ENCODE assay signal across 18 cellular contexts in genomic region chr6:162157157-162157556, GRCh38.
DNase-seq lines count a peak whose midpoint lies in the region; ATAC-seq, FAIRE-seq and TF ChIP-seq lines count a peak whose summit lies in the region.
"Had no signal": no experiment of that assay in that cellular context is flagged by ENCODE, and none has a peak within 500 bp of the region (broad histone marks: within the 10 kb centered on the region; RNA-seq: fewer than 3 reads in every experiment).

No MANE protein-coding gene starts in this region.

- DNase-seq in pancreas: no peak
- no peak for DNase-seq in neuronal stem cell (ENCODE audit: low spot score)
- DNase-seq in trophoblast cell: no peak
- DNase-seq: activated CD4-positive, alpha-beta T cell treated with anti-CD3 and anti-CD28 coated beads, Interleukin-2, amount 50 U/mL, for 48 hours; CD8-positive, alpha-beta memory T cell; dorsolateral prefrontal cortex; H7; mammary epithelial cell; NCI-H226 had no signal

- H3K79me2 ChIP-seq in trophoblast cell (ENCODE audit: control insufficient read depth, insufficient read depth, low read length, poor library complexity): no peaks in the 10 kb centered on the region

- H2AK5ac ChIP-seq in neuronal stem cell (ENCODE audit: low read depth, low read length): no peak overlapping the region
- H2AK5ac ChIP-seq in trophoblast cell (ENCODE audit: low read length): no peak overlapping the region

- intact Hi-C loops in pancreas (cut with DNase I): no loop called here

- H3K4me3 ChIP-seq in pancreas (no peak overlapping the region), neuronal stem cell (ENCODE audit: low read length in 2 of 2) (no peak overlapping the region), trophoblast cell (ENCODE audit: low read depth, low read length) (no peak overlapping the region)
- H3K4me3 ChIP-seq: dorsolateral prefrontal cortex, skin epidermis, suprapubic skin had no signal

- TF ChIP-seq CTCF in pancreas (IDR thresholded peaks at IDR 0.05): no peak

- no peak overlapping the region for H2BK15ac ChIP-seq in neuronal stem cell (ENCODE audit: low read length)

- H3K79me1 ChIP-seq in neuronal stem cell (ENCODE audit: low read depth, low read length): no peaks in the 10 kb centered on the region
- H3K79me1 ChIP-seq in trophoblast cell (ENCODE audit: low read length): no peaks in the 10 kb centered on the region

- no peak overlapping the region for H2BK12ac ChIP-seq in neuronal stem cell (ENCODE audit: low read length)
- no peak overlapping the region for H2BK12ac ChIP-seq in trophoblast cell (ENCODE audit: low read length)

- H3K9ac ChIP-seq in neuronal stem cell (ENCODE audit: low read depth, low read length, poor library complexity) (no peak overlapping the region), trophoblast cell (ENCODE audit: low read length) (no peak overlapping the region)

- H3K14ac ChIP-seq in neuronal stem cell (ENCODE audit: low read length) (no peak overlapping the region), trophoblast cell (ENCODE audit: low read length) (no peak overlapping the region)

- no peak overlapping the region for H3K4ac ChIP-seq in neuronal stem cell (ENCODE audit: low read length)
- H3K4ac ChIP-seq in trophoblast cell (ENCODE audit: low read depth, low read length): no peak overlapping the region

- H2BK5ac ChIP-seq in neuronal stem cell (ENCODE audit: low read length): no peak overlapping the region
- no peak overlapping the region for H2BK5ac ChIP-seq in trophoblast cell (ENCODE audit: low read depth, low read length, poor library complexity)

- WGBS in pancreas, 2 donors: 47 to 54% methylated on average over 1 of the region's 1 CpG
- no CpG with 5 or more reads among the region's 1 CpG for WGBS in neuronal stem cell (ENCODE audit: extremely low coverage in 2 of 2, insufficient read length in 2 of 2, insufficient replicate concordance in 1 of 2), 2 donors
- WGBS in trophoblast cell (ENCODE audit: extremely low coverage, insufficient coverage, insufficient read length): no CpG with 5 or more reads among the region's 1 CpG

- H2BK120ac ChIP-seq in neuronal stem cell (ENCODE audit: low read depth, low read length) (no peak overlapping the region), trophoblast cell (ENCODE audit: insufficient read depth, low read length, poor library complexity) (no peak overlapping the region)

- H3K18ac ChIP-seq in neuronal stem cell (ENCODE audit: low read length) (no peak overlapping the region), trophoblast cell (ENCODE audit: low read length) (no peak overlapping the region)

- no peak for FAIRE-seq in pancreas (lab: Jason Lieb, UNC)

- H4K91ac ChIP-seq in neuronal stem cell (ENCODE audit: low read depth, low read length, poor library complexity) (no peak overlapping the region), trophoblast cell (ENCODE audit: low read depth, low read length) (no peak overlapping the region)

- H3K27ac ChIP-seq in pancreas (no peak overlapping the region), neuronal stem cell (replicated peaks; ENCODE audit: low read length) (no peak overlapping the region), trophoblast cell (ENCODE audit: low read depth, low read length) (no peak overlapping the region)
- H3K27ac ChIP-seq: dorsolateral prefrontal cortex, HL-60, neutrophil, RWPE1, skin epidermis, suprapubic skin had no signal

- H3K9me3 ChIP-seq in pancreas (no peaks in the 10 kb centered on the region), neuronal stem cell (replicated peaks in 1 of 2; ENCODE audit: control insufficient read depth in 2 of 2, insufficient read depth in 1 of 2, low read depth in 1 of 2, low read length in 2 of 2) (peaks cover 4 to 15% of the 10 kb centered on the region in 2 donors), trophoblast cell (ENCODE audit: insufficient read depth, low read depth, low read length) (peaks cover 4% of the 10 kb centered on the region)
- H3K9me3 ChIP-seq: neutrophil, suprapubic skin had no signal

- ATAC-seq in GM18873 (IDR thresholded peaks at IDR 0.05; ENCODE audit: low FRiP score, unreplicated experiment) (peak; percentile 78), GM21737 (IDR thresholded peaks at IDR 0.05; ENCODE audit: unreplicated experiment) (peak; percentile 83), HG03575 (IDR thresholded peaks at IDR 0.05; ENCODE audit: extremely low read depth, insufficient number of reproducible peaks, low FRiP score, unreplicated experiment) (peak; percentile 67), pancreas (peak in 3 of 4 donors; percentile 25 to 66 (median 49)), HG03139 (IDR thresholded peaks at IDR 0.05; ENCODE audit: unreplicated experiment) (no peak)

- H2AFZ ChIP-seq in neuronal stem cell (ENCODE audit: low read length) (no peak overlapping the region), trophoblast cell (ENCODE audit: insufficient read depth, low read length, poor library complexity) (no peak overlapping the region)

- no peak overlapping the region for H4K12ac ChIP-seq in trophoblast cell (ENCODE audit: low read depth, low read length)

- H3K4me2 ChIP-seq in neuronal stem cell (ENCODE audit: insufficient read depth, low read length, poor library complexity, severe bottlenecking): no peak overlapping the region
- H3K4me2 ChIP-seq in trophoblast cell (ENCODE audit: low read length): no peak overlapping the region

- no peak overlapping the region for H3K23ac ChIP-seq in neuronal stem cell (ENCODE audit: low read depth, low read length, poor library complexity)
- H3K23ac ChIP-seq in trophoblast cell (ENCODE audit: low read length): no peak overlapping the region

- no peaks in the 10 kb centered on the region for H3K4me1 ChIP-seq in pancreas
- H3K4me1 ChIP-seq in neuronal stem cell (ENCODE audit: control insufficient read depth in 2 of 2, insufficient read depth in 1 of 2, low read depth in 1 of 2, low read length in 2 of 2): no peaks in the 10 kb centered on the region
- H3K4me1 ChIP-seq in trophoblast cell (ENCODE audit: control insufficient read depth in 1 of 2, insufficient read depth in 2 of 2, low read length in 2 of 2): no peaks in the 10 kb centered on the region
- H3K4me1 ChIP-seq: suprapubic skin had no signal

- H3K27me3 ChIP-seq in pancreas (no peaks in the 10 kb centered on the region), neuronal stem cell (ENCODE audit: control insufficient read depth in 3 of 3, insufficient read depth in 3 of 3, low read depth in 1 of 3, low read length in 3 of 3) (no peaks in the 10 kb centered on the region), trophoblast cell (ENCODE audit: insufficient read depth, low read length) (no peaks in the 10 kb centered on the region)
- H3K27me3 ChIP-seq: dorsolateral prefrontal cortex, neutrophil, suprapubic skin had no signal

- no peak overlapping the region for H4K8ac ChIP-seq in neuronal stem cell (ENCODE audit: low read depth, low read length)
- no peak overlapping the region for H4K8ac ChIP-seq in trophoblast cell (ENCODE audit: low read depth, low read length)

- H3K36me3 ChIP-seq in pancreas (no peaks in the 10 kb centered on the region), neuronal stem cell (replicated peaks in 1 of 2; ENCODE audit: control insufficient read depth in 2 of 2, insufficient read depth in 2 of 2, low read length in 2 of 2) (no peaks in the 10 kb centered on the region), trophoblast cell (ENCODE audit: control insufficient read depth in 1 of 2, insufficient read depth in 2 of 2, low read length in 2 of 2) (no peaks in the 10 kb centered on the region)
- H3K36me3 ChIP-seq: neutrophil, suprapubic skin had no signal
